ENCODE assay signal across 28 cellular contexts in the genomic region with DNA sequence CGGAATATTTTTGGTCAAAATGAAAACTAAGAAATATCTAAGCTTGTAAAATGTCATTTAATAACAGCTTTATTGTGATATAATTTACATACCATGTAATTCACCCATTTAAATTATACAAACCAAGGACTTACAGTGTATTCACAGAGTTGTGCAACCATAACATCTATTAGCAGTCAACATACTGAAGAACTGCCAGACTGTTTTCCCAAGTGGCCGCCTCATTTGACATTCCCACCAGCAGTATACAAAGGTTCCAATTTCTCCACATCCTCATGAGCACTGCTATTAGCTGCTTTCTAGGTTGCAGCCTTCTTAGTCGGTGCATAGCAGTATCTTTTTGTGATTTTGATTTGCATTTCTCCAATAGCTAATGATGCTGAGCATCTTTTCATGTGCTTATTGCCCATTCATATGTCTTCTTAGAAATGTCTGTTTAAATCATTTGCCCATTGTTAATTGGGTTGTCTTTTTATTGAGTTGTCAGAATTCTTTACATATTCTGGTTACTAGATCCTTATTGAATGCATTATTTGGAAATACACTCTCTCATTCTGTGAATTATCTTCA.
"Had no signal": no experiment of that assay in that cellular context is flagged by ENCODE, and none has a peak within 500 bp of the region (broad histone marks: within the 10 kb centered on the region; RNA-seq: fewer than 3 reads in every experiment).

No MANE protein-coding gene starts in this region.

- FAIRE-seq: endothelial cell of umbilical vein had no signal

- DNase-seq: dermis blood vessel endothelial cell; effector memory CD4-positive, alpha-beta T cell; foreskin keratinocyte; hypothalamus; immature natural killer cell; islet precursor cell; kidney glomerular epithelial cell; left colon; left ventricle myocardium inferior; lower lobe of right lung; naive thymus-derived CD8-positive, alpha-beta T cell; nephron progenitor cell; nucleus accumbens; sigmoid colon; spleen; stimulated activated CD4-positive, alpha-beta T cell treated with anti-CD3 and anti-CD28 coated beads, Interleukin-4, amount 100 ng/mL, for 4 hours; stimulated activated naive CD8-positive, alpha-beta T cell treated with anti-CD3 and anti-CD28 coated beads, Interleukin-15, Interleukin-2, amounts not matched to agents 100 U/mL and 50 U/mL, for 24 hours; transverse colon; upper lobe of right lung; uterus had no signal

- H3K36me3 ChIP-seq: lower lobe of right lung, prostate gland, sigmoid colon, transverse colon, upper lobe of right lung, uterus had no signal

- H3K4me3 ChIP-seq: coronary artery, esophagus muscularis mucosa, left ventricle myocardium inferior, lower lobe of right lung, prostate gland, sigmoid colon, skin epidermis, spleen, suprapubic skin, transverse colon, upper lobe of right lung, uterus had no signal

- ATAC-seq: foreskin keratinocyte; left colon; lower lobe of right lung; naive thymus-derived CD8-positive, alpha-beta T cell; right cardiac atrium; stimulated activated memory B cell treated with anti-CD40 and anti-IgM and Interleukin-4, amounts not matched to agents 10 μg/mL and 1 μg/mL and 100 μg/mL, for 72 hours; stimulated activated naive CD8-positive, alpha-beta T cell treated with anti-CD3 and anti-CD28 coated beads, Interleukin-15, Interleukin-2, amounts not matched to agents 100 U/mL and 50 U/mL, for 24 hours; upper lobe of right lung had no signal

- H3K27me3 Mint-ChIP-seq: naive thymus-derived CD8-positive, alpha-beta T cell; stimulated activated memory B cell treated with anti-CD40 and anti-IgM and Interleukin-4, amounts not matched to agents 10 μg/mL and 1 μg/mL and 100 μg/mL, for 72 hours had no signal

- H3K4me1 Mint-ChIP-seq: naive thymus-derived CD8-positive, alpha-beta T cell; nephron progenitor cell; stimulated activated memory B cell treated with anti-CD40 and anti-IgM and Interleukin-4, amounts not matched to agents 10 μg/mL and 1 μg/mL and 100 μg/mL, for 72 hours had no signal

- H3K9me3 ChIP-seq: esophagus muscularis mucosa, prostate gland, sigmoid colon, transverse colon, upper lobe of right lung, uterus had no signal

- H3K27ac ChIP-seq: coronary artery, esophagus muscularis mucosa, foreskin keratinocyte, left ventricle myocardium inferior, lower lobe of right lung, prostate gland, sigmoid colon, skin epidermis, spleen, suprapubic skin, transverse colon, upper lobe of right lung, uterus had no signal

- H3K4me1 ChIP-seq: lower lobe of right lung, prostate gland, spleen, upper lobe of right lung, uterus had no signal

- H3K27me3 ChIP-seq: esophagus muscularis mucosa, foreskin keratinocyte, sigmoid colon, spleen, suprapubic skin, transverse colon, upper lobe of right lung, uterus had no signal

- H3K4me3 Mint-ChIP-seq: immature natural killer cell; naive thymus-derived CD8-positive, alpha-beta T cell; nephron progenitor cell; stimulated activated memory B cell treated with anti-CD40 and anti-IgM and Interleukin-4, amounts not matched to agents 10 μg/mL and 1 μg/mL and 100 μg/mL, for 72 hours had no signal

- H3K27ac Mint-ChIP-seq: immature natural killer cell; naive thymus-derived CD8-positive, alpha-beta T cell; nephron progenitor cell; stimulated activated memory B cell treated with anti-CD40 and anti-IgM and Interleukin-4, amounts not matched to agents 10 μg/mL and 1 μg/mL and 100 μg/mL, for 72 hours had no signal
